In genomic region chr6:159813781-159814180, GRCh38 we compare ENCODE assay signal across 36 cellular contexts. TPM values are rescaled to one million over a fixed set of nuclear protein-coding genes. Genes with fewer than 3 reads are reported as not detected.
"Had no signal": no experiment of that assay in that cellular context is flagged by ENCODE, and none has a peak within 500 bp of the region (broad histone marks: within the 10 kb centered on the region; RNA-seq: fewer than 3 reads in every experiment).

No MANE protein-coding gene starts in this region.

- H3K27ac Mint-ChIP-seq: activated CD4-positive, alpha-beta memory T cell treated with anti-CD3 and anti-CD28 coated beads for 36 hours; activated CD4-positive, alpha-beta T cell treated with anti-CD3 and anti-CD28 coated beads for 36 hours; activated CD4-positive, alpha-beta T cell treated with anti-CD3 and anti-CD28 coated beads, Interleukin-2, amount 10 ng/mL, durations not matched to agents 24 days and 14 days; activated CD8-positive, alpha-beta memory T cell treated with anti-CD3 and anti-CD28 coated beads, Interleukin-2, amount 10 ng/mL, durations not matched to agents 7 days and 5 days; activated naive CD4-positive, alpha-beta T cell treated with anti-CD3 and anti-CD28 coated beads for 36 hours; activated naive CD4-positive, alpha-beta T cell treated with anti-CD3 and anti-CD28 coated beads, Interleukin-2, amount 50 U/mL, for 24 hours; activated naive CD8-positive, alpha-beta T cell treated with anti-CD3 and anti-CD28 coated beads for 36 hours; activated naive CD8-positive, alpha-beta T cell treated with anti-CD3 and anti-CD28 coated beads, Interleukin-2, amount 50 U/mL, for 24 hours; activated T-helper 1 cell treated with anti-CD3 and anti-CD28 coated beads, Interleukin-12 subunit alpha, Interleukin-12 subunit beta, Interleukin-2, Interleukin-4 antibody, amounts not matched to agents 30 ng/mL and 10 ng/mL and 1 ng/mL, durations not matched to agents 14 hours and 24 hours and 36 hours; activated T-helper 2 cell treated with anti-CD3 and anti-CD28 coated beads, Interferon-gamma antibody, Interleukin-2, Interleukin-4, amounts not matched to agents 10 μg/mL and 5 μg/mL and 100 μg/mL, durations not matched to agents 14 hours and 24 hours and 36 hours; dendritic cell treated with granulocyte-macrophage colony-stimulating factor and Interleukin-4, amounts not matched to agents 40 ng/mL and 50 ng/mL, for 4 days; T-helper 17 cell had no signal

- H3K36me3 ChIP-seq: adrenal gland, cardiac muscle cell, colonic mucosa, gastrocnemius medialis, heart left ventricle had no signal

- ATAC-seq: activated CD4-positive, alpha-beta T cell treated with anti-CD3 and anti-CD28 coated beads for 36 hours; activated CD8-positive, alpha-beta memory T cell treated with anti-CD3 and anti-CD28 coated beads, Interleukin-2, amount 10 ng/mL, durations not matched to agents 7 days and 5 days; activated CD8-positive, alpha-beta T cell treated with anti-CD3 and anti-CD28 coated beads, Interleukin-2, amount 10 ng/mL, durations not matched to agents 7 days and 5 days; activated naive CD8-positive, alpha-beta T cell treated with anti-CD3 and anti-CD28 coated beads, Interleukin-2, amount 50 U/mL, for 24 hours; body of pancreas; foreskin keratinocyte; gastrocnemius medialis; heart left ventricle; T-helper 17 cell had no signal

- H3K4me3 ChIP-seq: adrenal gland, body of pancreas, cardiac muscle cell, colonic mucosa, dorsolateral prefrontal cortex, esophagus muscularis mucosa, gastrocnemius medialis, heart left ventricle had no signal

- H3K4me1 ChIP-seq: adrenal gland, colonic mucosa, esophagus muscularis mucosa, foreskin keratinocyte, gastrocnemius medialis, heart left ventricle had no signal

- H3K9me3 Mint-ChIP-seq: activated CD4-positive, alpha-beta memory T cell treated with anti-CD3 and anti-CD28 coated beads for 36 hours; activated CD4-positive, alpha-beta T cell treated with anti-CD3 and anti-CD28 coated beads, Interleukin-2, amount 10 ng/mL, durations not matched to agents 24 days and 14 days; activated naive CD4-positive, alpha-beta T cell treated with anti-CD3 and anti-CD28 coated beads for 36 hours; activated naive CD4-positive, alpha-beta T cell treated with anti-CD3 and anti-CD28 coated beads, Interleukin-2, amount 50 U/mL, for 24 hours; activated naive CD8-positive, alpha-beta T cell treated with anti-CD3 and anti-CD28 coated beads for 36 hours; activated naive CD8-positive, alpha-beta T cell treated with anti-CD3 and anti-CD28 coated beads, Interleukin-2, amount 50 U/mL, for 24 hours; activated T-helper 1 cell treated with anti-CD3 and anti-CD28 coated beads, Interleukin-12 subunit alpha, Interleukin-12 subunit beta, Interleukin-2, Interleukin-4 antibody, amounts not matched to agents 30 ng/mL and 10 ng/mL and 1 ng/mL, durations not matched to agents 14 hours and 24 hours and 36 hours; activated T-helper 2 cell treated with anti-CD3 and anti-CD28 coated beads, Interferon-gamma antibody, Interleukin-2, Interleukin-4, amounts not matched to agents 10 μg/mL and 5 μg/mL and 100 μg/mL, durations not matched to agents 14 hours and 24 hours and 36 hours; dendritic cell treated with granulocyte-macrophage colony-stimulating factor and Interleukin-4, amounts not matched to agents 40 ng/mL and 50 ng/mL, for 4 days had no signal

- H3K27ac ChIP-seq: adrenal gland, body of pancreas, cardiac muscle cell, colonic mucosa, dorsolateral prefrontal cortex, esophagus muscularis mucosa, foreskin keratinocyte, gastrocnemius medialis, heart left ventricle had no signal

- H3K4me1 Mint-ChIP-seq: activated CD4-positive, alpha-beta T cell treated with anti-CD3 and anti-CD28 coated beads for 36 hours; activated naive CD4-positive, alpha-beta T cell treated with anti-CD3 and anti-CD28 coated beads, Interleukin-2, amount 50 U/mL, for 24 hours had no signal

- H3K4me3 Mint-ChIP-seq: activated CD4-positive, alpha-beta memory T cell treated with anti-CD3 and anti-CD28 coated beads for 36 hours; activated CD4-positive, alpha-beta T cell treated with anti-CD3 and anti-CD28 coated beads for 36 hours; activated CD4-positive, alpha-beta T cell treated with anti-CD3 and anti-CD28 coated beads, Interleukin-2, amount 10 ng/mL, durations not matched to agents 24 days and 14 days; activated CD8-positive, alpha-beta memory T cell treated with anti-CD3 and anti-CD28 coated beads, Interleukin-2, amount 10 ng/mL, durations not matched to agents 7 days and 5 days; activated CD8-positive, alpha-beta T cell treated with anti-CD3 and anti-CD28 coated beads, Interleukin-2, amount 10 ng/mL, durations not matched to agents 7 days and 5 days; activated naive CD4-positive, alpha-beta T cell treated with anti-CD3 and anti-CD28 coated beads for 36 hours; activated naive CD4-positive, alpha-beta T cell treated with anti-CD3 and anti-CD28 coated beads, Interleukin-2, amount 50 U/mL, for 24 hours; activated naive CD8-positive, alpha-beta T cell treated with anti-CD3 and anti-CD28 coated beads for 36 hours; activated naive CD8-positive, alpha-beta T cell treated with anti-CD3 and anti-CD28 coated beads, Interleukin-2, amount 50 U/mL, for 24 hours; activated T-helper 1 cell treated with anti-CD3 and anti-CD28 coated beads, Interleukin-12 subunit alpha, Interleukin-12 subunit beta, Interleukin-2, Interleukin-4 antibody, amounts not matched to agents 30 ng/mL and 10 ng/mL and 1 ng/mL, durations not matched to agents 14 hours and 24 hours and 36 hours; dendritic cell treated with granulocyte-macrophage colony-stimulating factor and Interleukin-4, amounts not matched to agents 40 ng/mL and 50 ng/mL, for 4 days; T-helper 17 cell had no signal

- H3K36me3 Mint-ChIP-seq: activated CD8-positive, alpha-beta memory T cell treated with anti-CD3 and anti-CD28 coated beads, Interleukin-2, amount 10 ng/mL, durations not matched to agents 7 days and 5 days; activated naive CD4-positive, alpha-beta T cell treated with anti-CD3 and anti-CD28 coated beads, Interleukin-2, amount 50 U/mL, for 24 hours had no signal

- DNase-seq: activated CD4-positive, alpha-beta memory T cell treated with anti-CD3 and anti-CD28 coated beads for 36 hours; activated CD4-positive, alpha-beta T cell treated with anti-CD3 and anti-CD28 coated beads for 36 hours; activated CD4-positive, alpha-beta T cell treated with anti-CD3 and anti-CD28 coated beads, Interleukin-2, amount 10 ng/mL, durations not matched to agents 24 days and 14 days; activated CD4-positive, CD25-positive, alpha-beta regulatory T cell; activated CD4-positive, CD25-positive, alpha-beta regulatory T cell treated with anti-CD3 and anti-CD28 coated beads, Interleukin-2, amount 50 U/mL, for 72 hours; activated CD8-positive, alpha-beta memory T cell treated with anti-CD3 and anti-CD28 coated beads, Interleukin-2, amount 10 ng/mL, durations not matched to agents 7 days and 5 days; activated CD8-positive, alpha-beta memory T cell treated with anti-CD3 and anti-CD28 coated beads, Interleukin-2, amount 50 U/mL, for 4 hours; activated CD8-positive, alpha-beta T cell treated with anti-CD3 and anti-CD28 coated beads, Interleukin-2, amount 10 ng/mL, durations not matched to agents 7 days and 5 days; activated effector memory CD4-positive, alpha-beta T cell treated with anti-CD3 and anti-CD28 coated beads, Interleukin-2, amount 50 U/mL, for 16 hours; activated naive CD4-positive, alpha-beta T cell treated with anti-CD3 and anti-CD28 coated beads for 36 hours; activated naive CD8-positive, alpha-beta T cell treated with anti-CD3 and anti-CD28 coated beads for 36 hours; activated naive CD8-positive, alpha-beta T cell treated with anti-CD3 and anti-CD28 coated beads, Interleukin-2, amount 50 U/mL, for 24 hours; activated T-cell treated with anti-CD3 and anti-CD28 coated beads, Interleukin-2, amount 50 U/mL, for 1 hour; activated T-cell treated with anti-CD3 and anti-CD28 coated beads, Interleukin-2, amount 50 U/mL, for 48 hours; adrenal gland; amygdala; aorta; body of pancreas; central memory CD4-positive, alpha-beta T cell; cerebellar nuclear complex; colonic mucosa; dorsolateral prefrontal cortex; effector memory CD4-positive, alpha-beta T cell; erythroblast; foreskin keratinocyte; gastrocnemius medialis; glutamatergic neuron; heart left ventricle; T-helper 1 cell; T-helper 17 cell had no signal

- H3K27me3 ChIP-seq: adrenal gland, body of pancreas, cardiac muscle cell, colonic mucosa, dorsolateral prefrontal cortex, esophagus muscularis mucosa, gastrocnemius medialis, heart left ventricle had no signal

- H3K27me3 Mint-ChIP-seq: activated CD4-positive, alpha-beta memory T cell treated with anti-CD3 and anti-CD28 coated beads for 36 hours; activated CD4-positive, alpha-beta T cell treated with anti-CD3 and anti-CD28 coated beads for 36 hours; activated CD4-positive, alpha-beta T cell treated with anti-CD3 and anti-CD28 coated beads, Interleukin-2, amount 10 ng/mL, durations not matched to agents 24 days and 14 days; activated CD8-positive, alpha-beta memory T cell treated with anti-CD3 and anti-CD28 coated beads, Interleukin-2, amount 10 ng/mL, durations not matched to agents 7 days and 5 days; activated naive CD4-positive, alpha-beta T cell treated with anti-CD3 and anti-CD28 coated beads, Interleukin-2, amount 50 U/mL, for 24 hours; activated naive CD8-positive, alpha-beta T cell treated with anti-CD3 and anti-CD28 coated beads for 36 hours; activated naive CD8-positive, alpha-beta T cell treated with anti-CD3 and anti-CD28 coated beads, Interleukin-2, amount 50 U/mL, for 24 hours; T-helper 17 cell had no signal

RNA-seq across cellular contexts. Expression of gene PNLDC1, which starts 13.7 kb away (rescaled TPM):
- total RNA-seq: gastrocnemius medialis had no signal
